In genomic region chr2:63639344-63639743, GRCh38 we compare ENCODE assay signal across 1 cellular context.
TF ChIP-seq lines count a peak whose summit lies in the region.

No MANE protein-coding gene starts in this region.

TF ChIP-seq in GM23338, 12 proteins besides CTCF, POLR2A, EP300 and RAD21 (continued from another document):
- TF ChIP-seq ZNF462 (CRISPR knock-in tag; IDR thresholded peaks at IDR 0.05) (no peak), ETS1 (IDR thresholded peaks at IDR 0.05) (no peak), STAT1 (IDR thresholded peaks at IDR 0.05; ENCODE audit: unreplicated experiment) (no peak), NANOG (IDR thresholded peaks at IDR 0.05; ENCODE audit: borderline replicate concordance) (no peak), ZNF114 (CRISPR knock-in tag; IDR thresholded peaks at IDR 0.05) (no peak), EZH2phosphoT487 (IDR thresholded peaks at IDR 0.05; ENCODE audit: unreplicated experiment) (no peak), REST (IDR thresholded peaks at IDR 0.05; ENCODE audit: unreplicated experiment) (no peak), ZNF331 (CRISPR knock-in tag; IDR thresholded peaks at IDR 0.05; ENCODE audit: low read depth) (no peak), JUNB (IDR thresholded peaks at IDR 0.05; ENCODE audit: unreplicated experiment) (no peak)
